In the genomic region with DNA sequence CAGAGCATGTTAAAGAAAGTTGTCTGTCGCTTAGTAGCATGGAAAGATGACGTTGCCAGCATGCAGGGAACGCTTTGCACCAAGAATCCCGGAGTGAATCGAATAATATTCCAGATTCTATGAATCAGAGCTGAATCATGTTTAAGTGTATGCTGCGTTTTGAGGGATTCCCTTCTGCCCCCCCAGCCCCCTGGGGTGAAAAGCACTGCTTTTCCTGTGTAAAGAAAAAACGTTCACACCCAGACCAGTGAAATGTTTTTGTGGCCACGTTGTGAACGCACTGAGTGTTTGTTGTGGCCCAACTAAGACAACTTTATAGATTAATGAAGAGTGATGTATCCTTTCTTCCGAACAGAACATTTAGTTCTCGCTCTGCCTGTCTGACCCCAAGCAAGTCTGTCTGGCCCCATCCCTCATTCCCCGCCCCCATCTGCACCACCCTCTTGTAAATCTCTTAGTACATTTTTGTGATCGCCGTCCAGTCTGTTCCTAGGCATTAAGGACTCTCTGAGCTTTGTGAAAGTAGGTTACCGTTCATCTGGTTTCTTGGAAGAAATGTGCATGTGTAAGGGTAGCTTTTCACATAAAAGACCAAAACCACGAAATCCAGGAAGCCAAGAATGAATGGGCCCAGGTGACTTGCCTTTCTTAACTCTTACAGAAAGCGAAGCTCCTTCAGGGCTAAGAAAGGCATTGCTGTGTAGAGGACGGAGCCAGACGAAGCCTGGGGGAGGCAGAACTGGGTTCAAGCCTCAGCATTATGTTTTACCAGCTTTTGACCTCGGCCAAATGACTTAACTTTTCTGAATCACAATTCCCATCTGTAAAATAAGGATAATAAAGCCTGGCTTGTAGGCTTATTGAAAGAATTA, we compare ENCODE assay signal across 9 cellular contexts.
A peak's percentile ranks its signal among the peaks of the same experiment; 100 is the strongest.
DNase-seq lines count a peak whose midpoint lies in the region; ATAC-seq and TF ChIP-seq lines count a peak whose summit lies in the region.
"Had no signal": no experiment of that assay in that cellular context is flagged by ENCODE, and none has a peak within 500 bp of the region (broad histone marks: within the 10 kb centered on the region; RNA-seq: fewer than 3 reads in every experiment).

No MANE protein-coding gene starts in this region.

- no peaks in the 10 kb centered on the region for H3K36me3 Mint-ChIP-seq in activated CD4-positive, alpha-beta T cell treated with anti-CD3 and anti-CD28 coated beads, Interleukin-2, amount 10 ng/mL, durations not matched to agents 7 days and 5 days (ENCODE audit: low read depth)

- no peaks in the 10 kb centered on the region for H3K27me3 ChIP-seq in right cardiac atrium (ENCODE audit: control insufficient read depth, insufficient read depth)
- no peaks in the 10 kb centered on the region for H3K27me3 ChIP-seq in suprapubic skin

- TF ChIP-seq CTCF in suprapubic skin (IDR thresholded peaks at IDR 0.05), result no peak

- peaks cover 17% of the 10 kb centered on the region for H3K27me3 Mint-ChIP-seq in activated CD4-positive, alpha-beta T cell treated with anti-CD3 and anti-CD28 coated beads, Interleukin-2, amount 10 ng/mL, durations not matched to agents 7 days and 5 days
- H3K27me3 Mint-ChIP-seq: B cell had no signal

- no peak for TF ChIP-seq POLR2A in suprapubic skin (IDR thresholded peaks at IDR 0.05)

- peak overlapping the region; percentile 21 for H3K27ac Mint-ChIP-seq in activated CD4-positive, alpha-beta T cell treated with anti-CD3 and anti-CD28 coated beads, Interleukin-2, amount 10 ng/mL, durations not matched to agents 7 days and 5 days
- H3K27ac Mint-ChIP-seq: B cell had no signal

- peak; percentile 20 for DNase-seq in activated CD4-positive, alpha-beta T cell treated with anti-CD3 and anti-CD28 coated beads, Interleukin-2, amount 10 ng/mL, durations not matched to agents 7 days and 5 days
- DNase-seq in activated CD4-positive, alpha-beta T cell treated with anti-CD3 and anti-CD28 coated beads, Interleukin-2, amount 50 U/mL, for 4 hours, result no peak
- peak; percentile 42 to 43 for DNase-seq in activated T-cell treated with anti-CD3 and anti-CD28 coated beads, Interleukin-2, amount 50 U/mL, for 48 hours
- DNase-seq in right cardiac atrium, result no peak
- DNase-seq in suprapubic skin (ENCODE audit: low spot score in 2 of 2), result peak in 1 of 2 donors; percentile 81
- DNase-seq in HT-29 (ENCODE audit: low spot score), result no peak

- H3K9me3 ChIP-seq in right cardiac atrium (ENCODE audit: control insufficient read depth, low read length), result no peaks in the 10 kb centered on the region
- no peaks in the 10 kb centered on the region for H3K9me3 ChIP-seq in suprapubic skin

- intact Hi-C loops in right cardiac atrium (cut with DNase I), result no loop called here

- H3K27ac ChIP-seq in right cardiac atrium (ENCODE audit: low read length), result peak overlapping the region; percentile 79
- H3K27ac ChIP-seq in suprapubic skin, result peak overlapping the region; percentile 62

- POLR2A ChIA-PET in activated CD4-positive, alpha-beta T cell treated with anti-CD3 and anti-CD28 coated beads, Interleukin-2, amount 10 ng/mL, durations not matched to agents 7 days and 5 days (lab: Charles Lee), result no interaction called here

- H3K9me3 Mint-ChIP-seq in activated CD4-positive, alpha-beta T cell treated with anti-CD3 and anti-CD28 coated beads, Interleukin-2, amount 10 ng/mL, durations not matched to agents 7 days and 5 days, result no peaks in the 10 kb centered on the region

- H3K4me1 ChIP-seq in right cardiac atrium (ENCODE audit: control insufficient read depth, insufficient read depth, low read length), result peaks cover 21% of the 10 kb centered on the region
- peaks cover 37% of the 10 kb centered on the region for H3K4me1 ChIP-seq in suprapubic skin

- ATAC-seq in right cardiac atrium (peak in 1 of 2 donors; percentile 15), GM21717 (IDR thresholded peaks at IDR 0.05; ENCODE audit: unreplicated experiment) (no peak), GM21529 (IDR thresholded peaks at IDR 0.05; ENCODE audit: unreplicated experiment) (no peak)

- no peak overlapping the region for H3K4me3 Mint-ChIP-seq in activated CD4-positive, alpha-beta T cell treated with anti-CD3 and anti-CD28 coated beads, Interleukin-2, amount 10 ng/mL, durations not matched to agents 7 days and 5 days
- H3K4me3 Mint-ChIP-seq: B cell had no signal

- H3K36me3 ChIP-seq in suprapubic skin, result no peaks in the 10 kb centered on the region

- no peak for TF ChIP-seq EP300 in suprapubic skin (IDR thresholded peaks at IDR 0.05)

- no peak overlapping the region for H3K4me3 ChIP-seq in right cardiac atrium (ENCODE audit: low read length)
- H3K4me3 ChIP-seq in suprapubic skin, result no peak overlapping the region

- CTCF ChIA-PET in activated CD4-positive, alpha-beta T cell treated with anti-CD3 and anti-CD28 coated beads, Interleukin-2, amount 10 ng/mL, durations not matched to agents 7 days and 5 days (lab: Charles Lee), result interaction anchor here (0.8 to 3.7 kb wide), 9 partner anchors 9 to 105 kb away, joined by 3 to 24 read pairs (median 5); partner anchors contain the start of gene SAMD4A

- 71% methylated on average over 20 of the region's 20 CpGs for whole genome bisulfite sequencing in right cardiac atrium
- WGBS in suprapubic skin, result 74% methylated on average over 20 of the region's 20 CpGs

- peaks cover 39% of the 10 kb centered on the region for H3K4me1 Mint-ChIP-seq in activated CD4-positive, alpha-beta T cell treated with anti-CD3 and anti-CD28 coated beads, Interleukin-2, amount 10 ng/mL, durations not matched to agents 7 days and 5 days

Comparison
In these comparisons a context has a peak if more than half of its experiments do, and no peak if none do; other contexts are left out.
1. DNase-seq: peak in activated CD4-positive, alpha-beta T cell treated with anti-CD3 and anti-CD28 coated beads, Interleukin-2, amount 10 ng/mL, durations not matched to agents 7 days and 5 days (single experiment) and activated T-cell treated with anti-CD3 and anti-CD28 coated beads, Interleukin-2, amount 50 U/mL, for 48 hours (2 of 2); none in activated CD4-positive, alpha-beta T cell treated with anti-CD3 and anti-CD28 coated beads, Interleukin-2, amount 50 U/mL, for 4 hours (0 of 2), right cardiac atrium (0 of 3) and HT-29 (single experiment).